Comparison of ENCODE assay signal across 1 cellular context in the genomic region with DNA sequence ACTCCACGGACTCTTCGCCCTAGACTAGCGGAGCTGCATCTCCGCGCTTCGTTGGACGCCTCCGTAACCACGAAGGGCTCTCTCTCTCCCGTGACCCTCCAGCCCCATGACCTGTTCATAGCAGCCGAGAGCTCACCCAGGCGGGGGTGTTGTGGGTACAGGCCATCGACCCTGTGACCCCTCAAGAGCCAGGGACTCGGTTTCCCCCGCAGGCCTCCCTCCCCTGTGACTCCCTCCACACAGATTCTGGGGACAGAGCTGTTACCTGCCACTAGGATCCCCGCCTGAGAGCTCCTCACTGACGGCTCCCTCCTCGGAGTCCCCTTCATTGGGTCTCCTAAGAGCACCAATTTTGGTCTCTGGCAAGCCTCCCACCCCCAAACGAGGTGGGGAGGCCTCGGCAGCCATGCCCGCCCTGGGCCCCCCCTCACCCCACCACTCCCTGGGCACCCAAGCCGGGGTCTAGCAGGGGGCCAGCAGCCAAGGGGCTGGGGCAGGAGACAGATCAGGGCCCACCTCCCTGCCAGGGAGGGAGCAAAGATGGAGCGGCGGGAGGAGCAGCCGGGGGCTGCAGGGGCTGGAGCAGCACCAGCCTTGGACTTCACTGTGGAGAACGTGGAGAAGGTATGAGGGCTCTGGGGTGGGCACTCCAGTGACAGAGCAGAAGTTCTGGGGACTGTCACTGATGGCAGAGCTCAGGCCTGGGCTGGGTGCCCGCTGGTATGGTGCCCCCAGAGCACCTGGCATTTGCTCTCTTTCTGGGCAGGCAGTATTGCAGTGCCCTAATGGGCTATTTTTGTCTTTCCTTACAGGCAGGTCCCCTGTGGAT.
TF ChIP-seq lines count a peak whose summit lies in the region.

No MANE protein-coding gene starts in this region.

TF ChIP-seq in HEK293, 187 proteins besides CTCF, POLR2A, EP300 and RAD21 (continued from another document):
- TF ChIP-seq, protein P1, sequence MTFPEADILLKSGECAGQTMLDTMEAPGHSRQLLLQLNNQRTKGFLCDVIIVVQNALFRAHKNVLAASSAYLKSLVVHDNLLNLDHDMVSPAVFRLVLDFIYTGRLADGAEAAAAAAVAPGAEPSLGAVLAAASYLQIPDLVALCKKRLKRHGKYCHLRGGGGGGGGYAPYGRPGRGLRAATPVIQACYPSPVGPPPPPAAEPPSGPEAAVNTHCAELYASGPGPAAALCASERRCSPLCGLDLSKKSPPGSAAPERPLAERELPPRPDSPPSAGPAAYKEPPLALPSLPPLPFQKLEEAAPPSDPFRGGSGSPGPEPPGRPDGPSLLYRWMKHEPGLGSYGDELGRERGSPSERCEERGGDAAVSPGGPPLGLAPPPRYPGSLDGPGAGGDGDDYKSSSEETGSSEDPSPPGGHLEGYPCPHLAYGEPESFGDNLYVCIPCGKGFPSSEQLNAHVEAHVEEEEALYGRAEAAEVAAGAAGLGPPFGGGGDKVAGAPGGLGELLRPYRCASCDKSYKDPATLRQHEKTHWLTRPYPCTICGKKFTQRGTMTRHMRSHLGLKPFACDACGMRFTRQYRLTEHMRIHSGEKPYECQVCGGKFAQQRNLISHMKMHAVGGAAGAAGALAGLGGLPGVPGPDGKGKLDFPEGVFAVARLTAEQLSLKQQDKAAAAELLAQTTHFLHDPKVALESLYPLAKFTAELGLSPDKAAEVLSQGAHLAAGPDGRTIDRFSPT (tag by site-specific recombination; IDR thresholded peaks at IDR 0.05) = peak; percentile 77
- TF ChIP-seq HOXA7 (CRISPR knock-in tag; IDR thresholded peaks at IDR 0.05; ENCODE audit: borderline replicate concordance) = no peak
- no peak; the same call in 1 of the 2 replicates for TF ChIP-seq ZNF239 (tag by site-specific recombination; IDR thresholded peaks at IDR 0.05)
- no peak for TF ChIP-seq ZNF660 (tag by site-specific recombination; IDR thresholded peaks at IDR 0.05)
- no peak for TF ChIP-seq ZSCAN16 (tag by site-specific recombination; IDR thresholded peaks at IDR 0.05)
- no peak for TF ChIP-seq ZNF169 (tag by site-specific recombination; IDR thresholded peaks at IDR 0.05)
- TF ChIP-seq ZNF274 (IDR thresholded peaks at IDR 0.05; ENCODE audit: low read length) = no peak
- no peak for TF ChIP-seq ZNF274 (tag by site-specific recombination; IDR thresholded peaks at IDR 0.05; ENCODE audit: borderline replicate concordance)
- no peak for TF ChIP-seq ZNF785 (tag by site-specific recombination; IDR thresholded peaks at IDR 0.05)
- no peak for TF ChIP-seq ZNF488 (tag by site-specific recombination; IDR thresholded peaks at IDR 0.05)
- no peak for TF ChIP-seq ZNF394 (tag by site-specific recombination; IDR thresholded peaks at IDR 0.05; ENCODE audit: borderline replicate concordance)
- TF ChIP-seq ZNF837 (tag by site-specific recombination; IDR thresholded peaks at IDR 0.05) = no peak
- TF ChIP-seq ZNF121 (tag by site-specific recombination; IDR thresholded peaks at IDR 0.05) = no peak
